15 cellular contexts compared by ENCODE assay signal in the genomic region with DNA sequence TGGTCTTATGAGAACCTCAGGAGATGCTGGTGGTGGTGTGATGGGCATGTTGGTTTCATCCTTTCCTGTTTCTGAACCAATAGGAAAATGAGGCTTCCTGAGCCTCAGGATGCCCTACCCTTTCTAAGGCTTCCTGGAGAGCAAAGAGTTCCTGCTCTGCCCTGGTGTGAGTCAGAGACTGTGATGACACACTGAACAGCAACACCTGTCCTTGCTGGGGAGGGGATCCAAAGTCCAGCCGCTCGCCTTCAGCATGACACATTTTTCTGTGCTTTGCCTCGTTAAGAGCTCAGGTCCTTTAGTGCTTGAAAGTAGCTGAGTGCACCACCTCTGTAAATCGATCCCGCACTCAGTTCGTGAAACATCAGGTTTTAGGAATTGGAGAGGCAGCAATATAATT.
DNase-seq lines count a peak whose midpoint lies in the region; ATAC-seq and TF ChIP-seq lines count a peak whose summit lies in the region.
"Had no signal": no experiment of that assay in that cellular context is flagged by ENCODE, and none has a peak within 500 bp of the region (broad histone marks: within the 10 kb centered on the region; RNA-seq: fewer than 3 reads in every experiment).

No MANE protein-coding gene starts in this region.

- ATAC-seq in body of pancreas (no peak), HG02938 (IDR thresholded peaks at IDR 0.05; ENCODE audit: unreplicated experiment) (no peak), GM21360 (IDR thresholded peaks at IDR 0.05; ENCODE audit: unreplicated experiment) (no peak)
- ATAC-seq: activated T-cell treated with anti-CD3 and anti-CD28 coated beads, Interleukin-2, amount 50 U/mL, for 4 hours had no signal

- intact Hi-C loops in body of pancreas (cut with DNase I) (no loop called here), ovary (cut with DNase I) (loop anchor here in 1 of 4 donors (10.0 kb wide), 1 partner anchor 114 kb away; a partner anchor contains a TSS)

- WGBS in body of pancreas, 2 donors, result 78 to 85% methylated on average over 6 of the region's 6 CpGs
- whole genome bisulfite sequencing in ovary, 3 donors, result 89 to 90% (median 89%) methylated on average over 6 of the region's 6 CpGs

- H3K36me3 ChIP-seq in body of pancreas (replicated peaks in 1 of 2; ENCODE audit: insufficient read depth in 1 of 2, low read depth in 2 of 2) (no peaks in the 10 kb centered on the region), ovary (no peaks in the 10 kb centered on the region)
- H3K36me3 ChIP-seq: adrenal gland had no signal

- DNase-seq in COLO668 (lab: John Stamatoyannopoulos, UW; ENCODE audit: unreplicated experiment) (peak; percentile 82), HT1080 (ENCODE audit: low read depth) (peak; percentile 49), body of pancreas (peak in 3 of 4 donors; percentile 26 to 44 (median 31)), left kidney (ENCODE audit: low read depth, low spot score) (peak; percentile 46), NCI-H774 (lab: John Stamatoyannopoulos, UW) (no peak), ovary (no peak)
- DNase-seq: activated CD4-positive, alpha-beta T cell treated with anti-CD3 and anti-CD28 coated beads, Interleukin-2, amount 10 ng/mL, durations not matched to agents 24 days and 14 days; activated T-cell treated with anti-CD3 and anti-CD28 coated beads, Interleukin-2, amount 50 U/mL, for 4 hours; adrenal gland; immature natural killer cell; MV-4-11; naive B cell; stimulated activated CD8-positive, alpha-beta memory T cell treated with anti-CD3 and anti-CD28 coated beads, Interleukin-4, amount 100 ng/mL, for 48 hours had no signal

- peaks cover 0 to 16% (median 0%) of the 10 kb centered on the region in 3 donors for H3K9me3 ChIP-seq in body of pancreas
- H3K9me3 ChIP-seq in ovary, result no peaks in the 10 kb centered on the region

- TF ChIP-seq CTCF in body of pancreas (IDR thresholded peaks at IDR 0.05), result no peak
- no peak for TF ChIP-seq CTCF in ovary (IDR thresholded peaks at IDR 0.05)

- TF ChIP-seq POLR2A in body of pancreas (IDR thresholded peaks at IDR 0.05), result no peak
- no peak for TF ChIP-seq POLR2A in ovary (IDR thresholded peaks at IDR 0.05)

- no peak for TF ChIP-seq EP300 in ovary (IDR thresholded peaks at IDR 0.05)

- H3K27me3 ChIP-seq in body of pancreas, result no peaks in the 10 kb centered on the region
- H3K27me3 ChIP-seq in ovary, result no peaks in the 10 kb centered on the region
- H3K27me3 ChIP-seq: adrenal gland had no signal

- no peak overlapping the region for H3K4me3 ChIP-seq in body of pancreas
- H3K4me3 ChIP-seq in ovary, result no peak overlapping the region
- H3K4me3 ChIP-seq: adrenal gland had no signal

- H3K4me1 ChIP-seq in body of pancreas, result no peaks in the 10 kb centered on the region
- H3K4me1 ChIP-seq in ovary (ENCODE audit: insufficient read depth), result peaks cover 2% of the 10 kb centered on the region

- H3K27ac ChIP-seq in body of pancreas (no peak overlapping the region), ovary (no peak overlapping the region)
- H3K27ac ChIP-seq: adrenal gland had no signal

Comparison
In these comparisons a context has a peak if more than half of its experiments do, and no peak if none do; other contexts are left out.
1. DNase-seq: peak in COLO668 (single experiment), HT1080 (single experiment), body of pancreas (3 of 4) and left kidney (single experiment); none in NCI-H774 (single experiment) and ovary (0 of 5).